15 cellular contexts compared by ENCODE assay signal in genomic region chr20:63129991-63130653, GRCh38.
A peak's percentile ranks its signal among the peaks of the same experiment; 100 is the strongest.
DNase-seq lines count a peak whose midpoint lies in the region; ATAC-seq, FAIRE-seq and TF ChIP-seq lines count a peak whose summit lies in the region.
"Had no signal": no experiment of that assay in that cellular context is flagged by ENCODE, and none has a peak within 500 bp of the region (broad histone marks: within the 10 kb centered on the region; RNA-seq: fewer than 3 reads in every experiment).

No MANE protein-coding gene starts in this region.

- TF ChIP-seq CTCF in RWPE2 (IDR thresholded peaks at IDR 0.05; ENCODE audit: poor library complexity, severe bottlenecking) (no peak), kidney (IDR thresholded peaks at IDR 0.05; ENCODE audit: borderline replicate concordance, extremely low read depth, insufficient read depth) (no peak), PC-9 (conservative IDR thresholded peaks at IDR 0.05) (no peak)

- H3K9me2 ChIP-seq in PC-9 (ENCODE audit: insufficient read depth): no peaks in the 10 kb centered on the region

- peaks cover 70% of the 10 kb centered on the region for H3K27me3 ChIP-seq in RWPE2 (ENCODE audit: insufficient read depth, poor library complexity, severe bottlenecking)
- peaks cover 90% of the 10 kb centered on the region for H3K27me3 ChIP-seq in PC-9 (ENCODE audit: insufficient read depth, low read depth)

- H4K20me1 ChIP-seq in PC-9 (ENCODE audit: insufficient read depth): no peaks in the 10 kb centered on the region

- no peak overlapping the region for H2AFZ ChIP-seq in PC-9
- H2AFZ ChIP-seq: GM23248 had no signal

- DNase-seq in activated CD8-positive, alpha-beta memory T cell treated with anti-CD3 and anti-CD28 coated beads, Interleukin-2, amount 50 U/mL, for 4 hours: peak; percentile 6
- no peak for DNase-seq in activated CD8-positive, alpha-beta memory T cell treated with anti-CD3 and anti-CD28 coated beads, Interleukin-2, amount 50 U/mL, for 48 hours
- DNase-seq in RWPE2 (ENCODE audit: low spot score): peak; percentile 73
- peak; percentile 48 for DNase-seq in kidney
- DNase-seq in pulmonary artery endothelial cell (ENCODE audit: low read depth, low spot score): peak; percentile 32
- DNase-seq in immature natural killer cell: no peak
- no peak for DNase-seq in PC-9
- DNase-seq: ACHN; activated CD4-positive, CD25-positive, alpha-beta regulatory T cell treated with anti-CD3 and anti-CD28 coated beads, Interleukin-2, amount 50 U/mL, for 72 hours; GM23248; NCI-H345 had no signal

- no peak overlapping the region for H3K27ac Mint-ChIP-seq in immature natural killer cell
- H3K27ac Mint-ChIP-seq: activated naive CD4-positive, alpha-beta T cell treated with anti-CD3 and anti-CD28 coated beads, Interleukin-2, amount 50 U/mL, for 24 hours had no signal

- H3F3A ChIP-seq in PC-9 (ENCODE audit: insufficient read depth, low read depth): no peaks in the 10 kb centered on the region

- no peaks in the 10 kb centered on the region for H3K4me1 Mint-ChIP-seq in immature natural killer cell
- H3K4me1 Mint-ChIP-seq: activated naive CD4-positive, alpha-beta T cell treated with anti-CD3 and anti-CD28 coated beads, Interleukin-2, amount 50 U/mL, for 24 hours had no signal

- POLR2A ChIA-PET in PC-9 (lab: Charles Lee; ENCODE audit: unreplicated experiment): no interaction called here

- CTCF ChIA-PET in PC-9 (lab: Charles Lee): no interaction called here

- no peak for FAIRE-seq in kidney (lab: Jason Lieb, UNC)

- H3K9me3 Mint-ChIP-seq in immature natural killer cell: no peaks in the 10 kb centered on the region
- H3K9me3 Mint-ChIP-seq: activated naive CD4-positive, alpha-beta T cell treated with anti-CD3 and anti-CD28 coated beads, Interleukin-2, amount 50 U/mL, for 24 hours; brain had no signal

- H3K36me3 ChIP-seq in RWPE2 (ENCODE audit: low read depth) (no peaks in the 10 kb centered on the region), kidney (ENCODE audit: control insufficient read depth in 1 of 2, insufficient read depth in 2 of 2, low read length in 2 of 2) (no peaks in the 10 kb centered on the region), PC-9 (ENCODE audit: low read depth) (no peaks in the 10 kb centered on the region)

- H3K4me1 ChIP-seq in RWPE2 (ENCODE audit: insufficient read depth, poor library complexity, severe bottlenecking) (no peaks in the 10 kb centered on the region), kidney (ENCODE audit: control insufficient read depth in 1 of 2, insufficient read depth in 1 of 2, low read depth in 1 of 2, low read length in 2 of 2) (no peaks in the 10 kb centered on the region), PC-9 (replicated peaks; ENCODE audit: insufficient read depth) (no peaks in the 10 kb centered on the region)

- H3K36me3 Mint-ChIP-seq in immature natural killer cell: no peaks in the 10 kb centered on the region
- H3K36me3 Mint-ChIP-seq: activated naive CD4-positive, alpha-beta T cell treated with anti-CD3 and anti-CD28 coated beads, Interleukin-2, amount 50 U/mL, for 24 hours; brain had no signal

- H3K4me2 ChIP-seq in PC-9: no peak overlapping the region

- H3K27ac ChIP-seq in RWPE2 (ENCODE audit: poor library complexity, severe bottlenecking) (no peak overlapping the region), kidney (ENCODE audit: low read depth in 2 of 2, low read length in 2 of 2) (no peak overlapping the region), PC-9 (no peak overlapping the region)
- H3K27ac ChIP-seq: GM23248 had no signal

- no peaks in the 10 kb centered on the region for H3K79me2 ChIP-seq in PC-9 (ENCODE audit: low read depth)

- no TSS peak for BruUV-seq in PC-9 (replicated peaks; lab: Mats Ljungman, UMichigan)

- peaks cover 0 to 13% (median 2%) of the 10 kb centered on the region in 3 donors for H3K27me3 Mint-ChIP-seq in immature natural killer cell (ENCODE audit: low read depth in 3 of 3)

- ATAC-seq in RWPE2 (ENCODE audit: low read depth): no peak
- ATAC-seq in HG03159 (IDR thresholded peaks at IDR 0.05; ENCODE audit: unreplicated experiment): no peak
- ATAC-seq: left lobe of liver had no signal

- H3K4me3 ChIP-seq in RWPE2 (ENCODE audit: severe bottlenecking): no peak overlapping the region
- H3K4me3 ChIP-seq in kidney (ENCODE audit: low read length in 2 of 2): no peak overlapping the region
- H3K4me3 ChIP-seq in PC-9: no peak overlapping the region
- H3K4me3 ChIP-seq: GM23248 had no signal

- no peak overlapping the region for H3K9ac ChIP-seq in kidney (ENCODE audit: low read length in 2 of 2)
- H3K9ac ChIP-seq: GM23248 had no signal

- no peak overlapping the region for H3K4me3 Mint-ChIP-seq in immature natural killer cell
- H3K4me3 Mint-ChIP-seq: activated naive CD4-positive, alpha-beta T cell treated with anti-CD3 and anti-CD28 coated beads, Interleukin-2, amount 50 U/mL, for 24 hours had no signal

- no peaks in the 10 kb centered on the region for H3K9me3 ChIP-seq in RWPE2 (ENCODE audit: severe bottlenecking)
- no peaks in the 10 kb centered on the region for H3K9me3 ChIP-seq in kidney (ENCODE audit: control insufficient read depth in 1 of 2, low read length in 2 of 2)
- no peaks in the 10 kb centered on the region for H3K9me3 ChIP-seq in PC-9 (ENCODE audit: insufficient read depth, low read depth)

- intact Hi-C loops in kidney (cut with DNase I): no loop called here
- intact Hi-C loops in PC-9 (cut with micrococcal nuclease; ENCODE audit: unreplicated experiment): no loop called here

Comparison
In these comparisons a context has a peak if more than half of its experiments do, and no peak if none do; other contexts are left out.
1. DNase-seq: peak in activated CD8-positive, alpha-beta memory T cell treated with anti-CD3 and anti-CD28 coated beads, Interleukin-2, amount 50 U/mL, for 4 hours (single experiment), RWPE2 (single experiment), kidney (single experiment) and pulmonary artery endothelial cell (single experiment); none in activated CD8-positive, alpha-beta memory T cell treated with anti-CD3 and anti-CD28 coated beads, Interleukin-2, amount 50 U/mL, for 48 hours (single experiment), immature natural killer cell (0 of 3) and PC-9 (0 of 2).